ENCODE assay signal across 29 cellular contexts in the genomic region with DNA sequence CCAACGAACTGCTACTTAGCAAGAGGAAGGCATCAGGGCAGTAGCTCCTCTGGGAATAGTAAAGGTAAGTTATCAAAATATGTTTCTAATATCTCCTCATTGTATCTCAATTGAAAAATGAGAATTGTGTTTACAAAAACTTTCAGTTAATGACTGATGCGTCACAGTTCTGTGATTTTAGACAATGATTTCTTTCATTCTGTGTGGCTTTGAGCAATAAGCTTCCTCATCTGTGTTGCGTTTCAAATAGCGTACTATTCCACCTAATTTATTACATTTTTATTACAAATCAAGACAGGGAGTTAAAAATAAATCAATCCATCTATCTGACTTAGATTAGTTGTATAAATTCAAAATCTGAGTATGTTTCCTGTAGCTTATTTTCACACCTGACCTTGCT.
"Had no signal": no experiment of that assay in that cellular context is flagged by ENCODE, and none has a peak within 500 bp of the region (broad histone marks: within the 10 kb centered on the region; RNA-seq: fewer than 3 reads in every experiment).

No MANE protein-coding gene starts in this region.

- ATAC-seq: activated CD4-positive, CD25-positive, alpha-beta regulatory T cell treated with anti-CD3 and anti-CD28 coated beads, Interleukin-2, amount 50 U/mL, for 24 hours; activated CD8-positive, alpha-beta memory T cell treated with anti-CD3 and anti-CD28 coated beads, Interleukin-2, amount 10 ng/mL, durations not matched to agents 7 days and 5 days; activated naive CD4-positive, alpha-beta T cell treated with anti-CD3 and anti-CD28 coated beads, Interleukin-2, amount 50 U/mL, for 72 hours; activated naive CD8-positive, alpha-beta T cell treated with anti-CD3 and anti-CD28 coated beads, Interleukin-2, amount 50 U/mL, for 24 hours; activated T-cell treated with anti-CD3 and anti-CD28 coated beads, Interleukin-2, amount 50 U/mL, for 4 hours; body of pancreas had no signal

- H3K27me3 ChIP-seq: ascending aorta, body of pancreas, Peyer's patch, SJCRH30 had no signal

- H3K27me3 Mint-ChIP-seq: activated naive CD8-positive, alpha-beta T cell treated with anti-CD3 and anti-CD28 coated beads, Interleukin-2, amount 50 U/mL, for 24 hours had no signal

- H3K9ac ChIP-seq: SK-N-SH had no signal

- H3K4me1 Mint-ChIP-seq: activated CD8-positive, alpha-beta memory T cell treated with anti-CD3 and anti-CD28 coated beads, Interleukin-2, amount 10 ng/mL, durations not matched to agents 7 days and 5 days; activated naive CD8-positive, alpha-beta T cell treated with anti-CD3 and anti-CD28 coated beads, Interleukin-2, amount 50 U/mL, for 24 hours had no signal

- H3K27ac Mint-ChIP-seq: activated CD8-positive, alpha-beta memory T cell treated with anti-CD3 and anti-CD28 coated beads, Interleukin-2, amount 10 ng/mL, durations not matched to agents 7 days and 5 days; activated naive CD4-positive, alpha-beta T cell treated with anti-CD3 and anti-CD28 coated beads, Interleukin-2, amount 50 U/mL, for 72 hours; activated naive CD8-positive, alpha-beta T cell treated with anti-CD3 and anti-CD28 coated beads, Interleukin-2, amount 50 U/mL, for 24 hours had no signal

- H3K4me1 ChIP-seq: ascending aorta, body of pancreas, Peyer's patch, SJCRH30 had no signal

- H3K36me3 Mint-ChIP-seq: activated CD8-positive, alpha-beta memory T cell treated with anti-CD3 and anti-CD28 coated beads, Interleukin-2, amount 10 ng/mL, durations not matched to agents 7 days and 5 days; activated naive CD4-positive, alpha-beta T cell treated with anti-CD3 and anti-CD28 coated beads, Interleukin-2, amount 50 U/mL, for 72 hours had no signal

- H3K4me3 Mint-ChIP-seq: activated CD8-positive, alpha-beta memory T cell treated with anti-CD3 and anti-CD28 coated beads, Interleukin-2, amount 10 ng/mL, durations not matched to agents 7 days and 5 days; activated naive CD8-positive, alpha-beta T cell treated with anti-CD3 and anti-CD28 coated beads, Interleukin-2, amount 50 U/mL, for 24 hours; activated T-cell treated with anti-CD3 and anti-CD28 coated beads, Interleukin-2, amount 50 U/mL, for 4 hours had no signal

- H3K9me3 ChIP-seq: ascending aorta, body of pancreas, Peyer's patch, SJCRH30, SK-N-SH had no signal

- H3K9me3 Mint-ChIP-seq: activated naive CD4-positive, alpha-beta T cell treated with anti-CD3 and anti-CD28 coated beads, Interleukin-2, amount 50 U/mL, for 72 hours; activated naive CD8-positive, alpha-beta T cell treated with anti-CD3 and anti-CD28 coated beads, Interleukin-2, amount 50 U/mL, for 24 hours; activated T-cell treated with anti-CD3 and anti-CD28 coated beads, Interleukin-2, amount 50 U/mL, for 4 hours had no signal

- H3K4me3 ChIP-seq: ascending aorta, body of pancreas, coronary artery, Peyer's patch, SJCRH30 had no signal

- H3K36me3 ChIP-seq: ascending aorta, Peyer's patch, SJCRH30, WERI-Rb-1 had no signal

- DNase-seq: activated CD4-positive, alpha-beta T cell treated with anti-CD3 and anti-CD28 coated beads for 4 hours; activated CD4-positive, alpha-beta T cell treated with anti-CD3 and anti-CD28 coated beads, Interleukin-2, amount 50 U/mL, for 4 hours; activated CD8-positive, alpha-beta memory T cell treated with anti-CD3 and anti-CD28 coated beads, Interleukin-2, amount 10 ng/mL, durations not matched to agents 7 days and 5 days; activated effector memory CD4-positive, alpha-beta T cell treated with anti-CD3 and anti-CD28 coated beads, Interleukin-2, amount 50 U/mL, for 16 hours; activated naive CD4-positive, alpha-beta T cell treated with Interleukin-2 at 50 U/mL for 16 hours; activated naive CD8-positive, alpha-beta T cell treated with anti-CD3 and anti-CD28 coated beads, Interleukin-2, amount 50 U/mL, for 24 hours; activated T-cell treated with anti-CD3 and anti-CD28 coated beads, Interleukin-2, amount 50 U/mL, for 4 hours; amniotic stem cell; body of pancreas; central memory CD4-positive, alpha-beta T cell; NCI-H1048; NCI-H146; NCI-H187 treated with DMSO at 0.1 percent for 48 hours; NCI-H2081 treated with DMSO at 0.1 percent for 48 hours; NCI-H526; NCI-H82; NK-92 treated with Interleukin-12 subunit alpha and Interleukin-12 subunit beta, amount 100 ng/mL, for 24 hours; Peyer's patch; Right ventricle myocardium superior; SJCRH30; SK-N-SH; T-helper 1 cell; WERI-Rb-1 had no signal

- H3K27ac ChIP-seq: ascending aorta, body of pancreas, coronary artery, Peyer's patch, RWPE1, SJCRH30, WERI-Rb-1 had no signal

- FAIRE-seq: bronchial epithelial cell had no signal

- H3K4me2 ChIP-seq: SK-N-SH had no signal
